In genomic region chr21:33234618-33235520, GRCh38 we compare ENCODE assay signal across 15 cellular contexts. TPM values are rescaled to one million over a fixed set of nuclear protein-coding genes. Genes with fewer than 3 reads are reported as not detected.
DNase-seq lines count a peak whose midpoint lies in the region; ATAC-seq and TF ChIP-seq lines count a peak whose summit lies in the region.
"Had no signal": no experiment of that assay in that cellular context is flagged by ENCODE, and none has a peak within 500 bp of the region (broad histone marks: within the 10 kb centered on the region; RNA-seq: fewer than 3 reads in every experiment).

No MANE protein-coding gene starts in this region.

- no peaks in the 10 kb centered on the region for H3K36me3 ChIP-seq in Caco-2 (ENCODE audit: control insufficient read depth, insufficient read depth, low read length)
- H3K36me3 ChIP-seq in mesenchymal stem cell (ENCODE audit: control insufficient read depth in 1 of 2, insufficient read depth in 2 of 2, low read depth in 1 of 2, low read length in 2 of 2), result peaks cover 0 to 5% of the 10 kb centered on the region in 2 experiments
- H3K36me3 ChIP-seq in testis (ENCODE audit: low read depth, missing control alignments), result no peaks in the 10 kb centered on the region

- DNase-seq in CD14-positive monocyte (ENCODE audit: low spot score) (no peak), Caco-2 (peak in 1 of 2 experiments; percentile 4), mesenchymal stem cell (no peak), SHP77 (lab: John Stamatoyannopoulos, UW) (no peak), testis (no peak), nucleus accumbens (lab: John Stamatoyannopoulos, UW) (no peak)
- DNase-seq in activated CD8-positive, alpha-beta T cell treated with anti-CD3 and anti-CD28 coated beads for 36 hours, result peak; percentile 59
- DNase-seq: effector CD4-positive, alpha-beta T cell; foreskin melanocyte; GF-D8; islet precursor cell; NCI-H1694; NCI-H524 had no signal

- no TSS peak for BruUV-seq in Caco-2 (replicated peaks; lab: Mats Ljungman, UMichigan)

- H3K4me1 Mint-ChIP-seq in CD14-positive monocyte (peaks cover 68% of the 10 kb centered on the region), Caco-2 (ENCODE audit: low read depth, unreplicated experiment) (peaks cover 43% of the 10 kb centered on the region)
- H3K4me1 Mint-ChIP-seq in activated CD8-positive, alpha-beta T cell treated with anti-CD3 and anti-CD28 coated beads for 36 hours (ENCODE audit: low read depth), result peaks cover 71% of the 10 kb centered on the region

- no peak overlapping the region for H4K91ac ChIP-seq in mesenchymal stem cell (ENCODE audit: low read length)

- no peak overlapping the region for H3K14ac ChIP-seq in mesenchymal stem cell (ENCODE audit: low read length in 2 of 2)

- TF ChIP-seq POLR2A in testis (IDR thresholded peaks at IDR 0.05), result no peak

- H3K9me3 Mint-ChIP-seq in CD14-positive monocyte (no peaks in the 10 kb centered on the region), Caco-2 (ENCODE audit: unreplicated experiment) (no peaks in the 10 kb centered on the region)
- H3K9me3 Mint-ChIP-seq in activated CD8-positive, alpha-beta T cell treated with anti-CD3 and anti-CD28 coated beads for 36 hours, result no peaks in the 10 kb centered on the region

- H3K36me3 Mint-ChIP-seq in CD14-positive monocyte, result peaks cover 43 to 50% of the 10 kb centered on the region in 2 donors
- H3K36me3 Mint-ChIP-seq in Caco-2 (ENCODE audit: insufficient read depth, unreplicated experiment), result peaks cover 51% of the 10 kb centered on the region
- H3K36me3 Mint-ChIP-seq in activated CD8-positive, alpha-beta T cell treated with anti-CD3 and anti-CD28 coated beads for 36 hours (ENCODE audit: low read depth), result peaks cover 32% of the 10 kb centered on the region

- H3K18ac ChIP-seq in mesenchymal stem cell (ENCODE audit: low read depth in 1 of 2, low read length in 2 of 2), result no peak overlapping the region

- no peak overlapping the region for H3K4me2 ChIP-seq in mesenchymal stem cell (ENCODE audit: low read length, poor library complexity, severe bottlenecking)
- H3K4me2 ChIP-seq: BLaER1 had no signal

- no peak overlapping the region for H3K4ac ChIP-seq in mesenchymal stem cell (ENCODE audit: low read depth in 1 of 2, low read length in 2 of 2)

- ATAC-seq in activated CD8-positive, alpha-beta T cell treated with anti-CD3 and anti-CD28 coated beads for 36 hours, result peak; percentile 10

- H3K79me1 ChIP-seq in mesenchymal stem cell (replicated peaks; ENCODE audit: low read length, poor library complexity, severe bottlenecking), result peaks cover 38% of the 10 kb centered on the region

- POLR2A ChIA-PET in Caco-2 (lab: Charles Lee), result no interaction called here
- POLR2A ChIA-PET in activated CD8-positive, alpha-beta T cell treated with anti-CD3 and anti-CD28 coated beads for 36 hours (lab: Charles Lee), result interaction anchor here (0.6 to 1.8 kb wide), 7 partner anchors 16 to 90 kb away, joined by 3 to 8 read pairs (median 3); partner anchors contain the start of genes IFNAR1 and IL10RB

- H3K4me3 ChIP-seq in Caco-2 (ENCODE audit: low read depth, low read length) (no peak overlapping the region), mesenchymal stem cell (ENCODE audit: insufficient read depth in 1 of 2, low read depth in 1 of 2, low read length in 2 of 2) (no peak overlapping the region), testis (no peak overlapping the region)
- H3K4me3 ChIP-seq: BLaER1 had no signal

- peak overlapping the region; percentile 36 for H2BK5ac ChIP-seq in mesenchymal stem cell (ENCODE audit: low read depth, low read length, poor library complexity, severe bottlenecking)

- H3K23ac ChIP-seq in mesenchymal stem cell (ENCODE audit: low read length in 2 of 2), result no peak overlapping the region

- H3K9me3 ChIP-seq in Caco-2, result no peaks in the 10 kb centered on the region
- no peaks in the 10 kb centered on the region for H3K9me3 ChIP-seq in mesenchymal stem cell (ENCODE audit: control insufficient read depth, low read length)
- no peaks in the 10 kb centered on the region for H3K9me3 ChIP-seq in testis
- H3K9me3 ChIP-seq: BLaER1 had no signal

- H3K4me1 ChIP-seq in Caco-2 (peaks cover 24% of the 10 kb centered on the region), mesenchymal stem cell (ENCODE audit: control insufficient read depth, insufficient read depth, low read depth, low read length) (peaks cover 5% of the 10 kb centered on the region), testis (no peaks in the 10 kb centered on the region)

- CTCF ChIA-PET in Caco-2 (lab: Charles Lee), result interaction anchor here (1.1 kb wide), 1 partner anchor 126 kb away, joined by 3 read pairs; no protein-coding TSS in a partner anchor
- CTCF ChIA-PET in activated CD8-positive, alpha-beta T cell treated with anti-CD3 and anti-CD28 coated beads for 36 hours (lab: Charles Lee), result interaction anchor here (1.1 to 1.9 kb wide), 2 partner anchors 9 to 38 kb away, joined by 4 to 8 read pairs; no protein-coding TSS in a partner anchor

- peak overlapping the region; percentile 52 to 87 (median 63) for H3K27ac Mint-ChIP-seq in CD14-positive monocyte
- H3K27ac Mint-ChIP-seq in Caco-2 (ENCODE audit: unreplicated experiment), result peak overlapping the region; percentile 63
- H3K27ac Mint-ChIP-seq in activated CD8-positive, alpha-beta T cell treated with anti-CD3 and anti-CD28 coated beads for 36 hours, result peak overlapping the region; percentile 77
- H3K27ac Mint-ChIP-seq: brain had no signal

- H2BK12ac ChIP-seq in mesenchymal stem cell (ENCODE audit: low read length in 2 of 2), result no peak overlapping the region

- no peak overlapping the region for H2BK120ac ChIP-seq in mesenchymal stem cell (ENCODE audit: low read depth, low read length)

- H3K27me3 ChIP-seq in Caco-2 (replicated peaks; ENCODE audit: control insufficient read depth, insufficient read depth, low read length), result no peaks in the 10 kb centered on the region
- no peaks in the 10 kb centered on the region for H3K27me3 ChIP-seq in mesenchymal stem cell (ENCODE audit: control insufficient read depth in 1 of 2, insufficient read depth in 1 of 2, low read length in 2 of 2)
- H3K27me3 ChIP-seq in testis, result no peaks in the 10 kb centered on the region
- H3K27me3 ChIP-seq: BLaER1 had no signal

- intact Hi-C loops in CD14-positive monocyte (cut with micrococcal nuclease) (loop anchor here (5.0 kb wide), 2 partner anchors 32 to 38 kb away; partner anchors contain the start of gene IL10RB (in 2 of the 2)), Caco-2 (cut with micrococcal nuclease; ENCODE audit: unreplicated experiment) (no loop called here), testis (cut with DNase I; ENCODE audit: low total_unique reads) (no loop called here)
- intact Hi-C loops in activated CD8-positive, alpha-beta T cell treated with anti-CD3 and anti-CD28 coated beads for 36 hours (cut with micrococcal nuclease), result loop anchor here (5.0 kb wide), 1 partner anchor 147 kb away; no protein-coding TSS in a partner anchor

- no peak overlapping the region for H3K4me3 Mint-ChIP-seq in CD14-positive monocyte
- H3K4me3 Mint-ChIP-seq in Caco-2 (ENCODE audit: unreplicated experiment), result peak overlapping the region; percentile 21
- no peak overlapping the region for H3K4me3 Mint-ChIP-seq in activated CD8-positive, alpha-beta T cell treated with anti-CD3 and anti-CD28 coated beads for 36 hours

- no peak overlapping the region for H3K27ac ChIP-seq in mesenchymal stem cell (ENCODE audit: low read length, poor library complexity, severe bottlenecking)
- H3K27ac ChIP-seq in testis, result no peak overlapping the region
- H3K27ac ChIP-seq: BLaER1 had no signal

- 86% methylated on average over 3 of the region's 3 CpGs for WGBS in mesenchymal stem cell
- 81 to 85% methylated on average over 3 of the region's 3 CpGs for WGBS in testis, 2 donors

- no peak overlapping the region for H2BK15ac ChIP-seq in mesenchymal stem cell (ENCODE audit: low read depth, poor library complexity, severe bottlenecking)

- no peak overlapping the region for H3K9ac ChIP-seq in mesenchymal stem cell (ENCODE audit: low read length)
- H3K9ac ChIP-seq: BLaER1 had no signal

- TF ChIP-seq CTCF in CD14-positive monocyte (IDR thresholded peaks at IDR 0.05), result no peak
- TF ChIP-seq CTCF in Caco-2 (IDR thresholded peaks at IDR 0.05; ENCODE audit: insufficient read depth in 1 of 2, low read depth in 1 of 2, low read length in 1 of 2, severe bottlenecking in 1 of 2, unreplicated experiment in 1 of 2), result no peak
- no peak for TF ChIP-seq CTCF in activated CD8-positive, alpha-beta T cell treated with anti-CD3 and anti-CD28 coated beads for 36 hours (IDR thresholded peaks at IDR 0.05)
- no peak for TF ChIP-seq CTCF in testis (IDR thresholded peaks at IDR 0.05)

- H2AFZ ChIP-seq in mesenchymal stem cell (ENCODE audit: low read depth, low read length), result no peak overlapping the region

- no peak overlapping the region for H4K8ac ChIP-seq in mesenchymal stem cell (ENCODE audit: low read length)

- no peak overlapping the region for H2AK5ac ChIP-seq in mesenchymal stem cell (ENCODE audit: low read length, severe bottlenecking)

- H3K27me3 Mint-ChIP-seq in CD14-positive monocyte (ENCODE audit: low read depth in 3 of 3), result peaks cover 0 to 2% (median 0%) of the 10 kb centered on the region in 3 donors
- no peaks in the 10 kb centered on the region for H3K27me3 Mint-ChIP-seq in Caco-2 (ENCODE audit: insufficient read depth, unreplicated experiment)
- H3K27me3 Mint-ChIP-seq in activated CD8-positive, alpha-beta T cell treated with anti-CD3 and anti-CD28 coated beads for 36 hours, result no peaks in the 10 kb centered on the region

RNA-seq across cellular contexts. Expression of gene IFNAR2, which starts 5.1 kb away (rescaled TPM):
- polyA plus RNA-seq in CD14-positive monocyte (10 to 100 TPM; 47.7 to 79.8 TPM), testis (ENCODE audit: insufficient read depth, low read depth, low replicate concordance) (10.7 TPM)
- total RNA-seq in Caco-2 (2022) (33.7 and 36.1 TPM in 2 replicates), testis (10 to 100 TPM in 1 of 2 donors, 1 to 10 TPM in 1; 8.6 to 13.1 TPM)
- total RNA-seq in activated CD8-positive, alpha-beta T cell treated with anti-CD3 and anti-CD28 coated beads for 36 hours, result 10 to 100 TPM; 34.3 to 38.6 TPM
- polyA plus RNA-seq in mesenchymal stem cell (2013, experiment 1 of 2), result 16.9 TPM
- polyA plus RNA-seq in mesenchymal stem cell (2013, experiment 2 of 2), result 17.9 TPM

RNA-seq across cellular contexts. Expression of gene IL10RB, which starts 31.3 kb away (rescaled TPM):
- 100 to 1,000 TPM; 212 to 225 TPM for polyA plus RNA-seq in CD14-positive monocyte
- 11.7 and 13.1 TPM in 2 replicates for total RNA-seq in Caco-2 (2022)
- 10 to 100 TPM; 25.0 to 30.5 TPM for total RNA-seq in activated CD8-positive, alpha-beta T cell treated with anti-CD3 and anti-CD28 coated beads for 36 hours
- polyA plus RNA-seq in mesenchymal stem cell (2013, experiment 1 of 2), result 30.1 TPM
- polyA plus RNA-seq in mesenchymal stem cell (2013, experiment 2 of 2), result 31.4 TPM
- 10 to 100 TPM; 14.3 to 19.3 TPM for total RNA-seq in testis
- polyA plus RNA-seq in testis (ENCODE audit: insufficient read depth, low read depth, low replicate concordance), result 14.4 TPM

Comparison
In these comparisons a context has a peak if more than half of its experiments do, and no peak if none do; other contexts are left out.
1. intact Hi-C loops: an anchor here in CD14-positive monocyte (5.0 kb wide) and activated CD8-positive, alpha-beta T cell treated with anti-CD3 and anti-CD28 coated beads for 36 hours (5.0 kb wide); none called in Caco-2 and testis.